In the genomic region with DNA sequence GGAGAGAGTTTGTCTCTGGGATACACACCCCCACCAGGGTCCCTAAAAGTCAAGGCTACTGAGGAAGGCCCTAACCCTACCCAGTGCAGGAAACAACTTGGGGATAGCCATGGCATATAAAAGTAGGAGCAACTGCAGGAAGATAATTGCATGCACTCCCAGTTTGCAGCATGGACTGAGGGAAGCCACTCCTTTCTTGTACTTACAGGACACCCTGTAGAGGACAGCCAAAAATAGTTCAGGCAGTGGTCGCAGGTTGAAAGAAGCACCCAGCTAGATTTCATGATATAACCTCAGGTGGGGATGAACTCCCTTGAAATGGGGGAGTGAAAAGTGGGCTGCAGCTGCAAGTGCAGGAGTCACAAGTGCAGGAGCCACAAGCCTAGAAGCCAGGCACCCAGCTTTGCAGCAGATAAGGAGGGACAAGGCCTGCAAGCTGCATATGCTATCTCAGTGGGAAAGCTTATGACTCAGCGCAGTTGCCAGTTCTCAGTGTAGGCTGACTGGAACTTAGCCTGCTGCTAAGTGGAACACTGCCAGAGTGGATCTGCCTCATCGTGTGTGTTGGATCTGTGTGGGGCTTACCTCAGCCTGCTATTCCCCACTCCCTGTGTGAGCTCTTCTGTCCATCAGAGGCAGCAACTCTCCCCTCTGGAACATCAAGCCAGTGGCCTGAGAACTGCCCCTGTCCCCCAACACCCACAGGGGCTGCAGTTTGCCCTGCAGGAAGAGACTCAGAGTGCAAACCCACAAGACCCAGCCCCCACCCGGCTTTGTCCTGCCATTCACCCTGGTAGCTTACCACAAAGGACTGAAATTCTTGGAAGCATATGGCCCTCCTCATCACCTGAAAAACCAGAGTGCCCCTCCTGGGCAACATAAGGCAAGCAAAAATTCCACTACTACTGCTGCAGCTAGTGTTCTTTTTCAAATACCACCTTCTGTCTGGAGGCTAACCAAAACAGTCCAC, we compare ENCODE assay signal across 16 cellular contexts. TPM values are rescaled to one million over a fixed set of nuclear protein-coding genes. Genes with fewer than 3 reads are reported as not detected.
DNase-seq lines count a peak whose midpoint lies in the region; ATAC-seq and TF ChIP-seq lines count a peak whose summit lies in the region.
"Had no signal": no experiment of that assay in that cellular context is flagged by ENCODE, and none has a peak within 500 bp of the region (broad histone marks: within the 10 kb centered on the region; RNA-seq: fewer than 3 reads in every experiment).

No MANE protein-coding gene starts in this region.

- H3K4me3 ChIP-seq in cardiac muscle cell, result no peak overlapping the region
- H3K4me3 ChIP-seq in spleen, result no peak overlapping the region

- H3K36me3 ChIP-seq in cardiac muscle cell (no peaks in the 10 kb centered on the region), spleen (no peaks in the 10 kb centered on the region)

- intact Hi-C loops in spleen (cut with DNase I; ENCODE audit: low total_unique reads), result no loop called here

- 74 to 85% (median 77%) methylated on average over 3 to 4 of the region's 4 CpGs for WGBS in spleen, 5 donors

- peak; percentile 3 for DNase-seq in M059J (ENCODE audit: low read depth)
- peak; percentile 59 for DNase-seq in UCSD-AML1 (lab: John Stamatoyannopoulos, UW; ENCODE audit: unreplicated experiment)
- DNase-seq in cardiac muscle cell (ENCODE audit: low read depth in 1 of 2, low spot score in 1 of 2), result peak; percentile 0 to 23
- peak; percentile 51 for DNase-seq in spleen
- DNase-seq in COR-L47 (lab: John Stamatoyannopoulos, UW), result no peak
- no peak for DNase-seq in stimulated activated CD8-positive, alpha-beta memory T cell treated with anti-CD3 and anti-CD28 coated beads, Interleukin-4, amount 100 ng/mL, for 48 hours
- DNase-seq: activated CD4-positive, alpha-beta T cell treated with anti-CD3 and anti-CD28 coated beads, Interleukin-2, amount 50 U/mL, for 1 hour; activated gamma-delta T cell; EL; NCI-H2171 treated with DMSO at 0.1 percent for 48 hours; stimulated activated CD4-positive, alpha-beta T cell treated with anti-CD3 and anti-CD28 coated beads, Interleukin-4, amount 100 ng/mL, for 24 hours; stimulated activated naive CD4-positive, alpha-beta T cell treated with Interleukin-2 at 50 U/mL for 16 hours; T-helper 2 cell had no signal

- H3K27me3 ChIP-seq in cardiac muscle cell (no peaks in the 10 kb centered on the region), spleen (replicated peaks in 1 of 7) (no peaks in the 10 kb centered on the region)

- H3K4me1 ChIP-seq in cardiac muscle cell (ENCODE audit: low read depth) (no peaks in the 10 kb centered on the region), spleen (no peaks in the 10 kb centered on the region)

- H3K9me3 ChIP-seq in cardiac muscle cell (ENCODE audit: low read depth), result no peaks in the 10 kb centered on the region
- H3K9me3 ChIP-seq in spleen, result peaks cover 0 to 12% (median 0%) of the 10 kb centered on the region in 8 donors

- H3K27ac ChIP-seq in cardiac muscle cell (no peak overlapping the region), spleen (no peak overlapping the region)

- no peak for TF ChIP-seq POLR2A in spleen (IDR thresholded peaks at IDR 0.05)

- ATAC-seq in GM19397 (IDR thresholded peaks at IDR 0.05; ENCODE audit: unreplicated experiment), result no peak

- TF ChIP-seq CTCF in cardiac muscle cell (IDR thresholded peaks at IDR 0.05; ENCODE audit: low read depth, low read length) (no peak), spleen (IDR thresholded peaks at IDR 0.05 in 8 of 11, conservative IDR thresholded peaks at IDR 0.05 in 3 of 11) (no peak)

RNA-seq across cellular contexts. Expression of gene CYLC2, which starts 42.7 kb away (rescaled TPM):
- not detected in 2 replicates for total RNA-seq in M059J (2014; rRNA removed; shearing (Covaris generic))
- total RNA-seq in cardiac muscle cell (not detected in 2 replicates), spleen (not detected)
- polyA plus RNA-seq in cardiac muscle cell (not detected in 2 replicates), spleen (not detected)
- total RNA-seq: mucosa of gallbladder, pulmonary artery endothelial cell had no signal

Comparison
In these comparisons a context has a peak if more than half of its experiments do, and no peak if none do; other contexts are left out.
1. DNase-seq: peak in M059J (single experiment), UCSD-AML1 (single experiment), cardiac muscle cell (2 of 2) and spleen (single experiment); none in COR-L47 (single experiment) and stimulated activated CD8-positive, alpha-beta memory T cell treated with anti-CD3 and anti-CD28 coated beads, Interleukin-4, amount 100 ng/mL, for 48 hours (single experiment).